26 cellular contexts compared by ENCODE assay signal in the genomic region with DNA sequence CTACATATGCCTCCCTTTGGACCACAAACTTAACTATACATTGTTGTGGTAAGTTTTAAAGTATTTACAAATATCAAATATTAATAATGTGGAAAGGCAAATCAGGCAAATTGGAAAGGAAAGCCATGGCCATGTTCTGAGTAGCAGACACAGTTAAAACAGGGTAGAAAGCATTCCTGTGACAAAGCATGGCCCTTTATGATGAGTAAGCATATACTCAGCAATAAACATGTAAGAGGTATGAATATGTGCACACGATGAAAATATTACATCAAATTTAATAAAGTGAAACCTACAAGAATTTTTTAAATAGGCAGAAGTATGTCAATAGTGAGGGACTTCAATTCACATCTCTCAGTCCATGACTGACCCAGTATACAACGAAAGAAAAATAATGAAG.
A peak's percentile ranks its signal among the peaks of the same experiment; 100 is the strongest.
DNase-seq lines count a peak whose midpoint lies in the region; ATAC-seq, FAIRE-seq and TF ChIP-seq lines count a peak whose summit lies in the region.
"Had no signal": no experiment of that assay in that cellular context is flagged by ENCODE, and none has a peak within 500 bp of the region (broad histone marks: within the 10 kb centered on the region; RNA-seq: fewer than 3 reads in every experiment).

No MANE protein-coding gene starts in this region.

- WGBS in mammary epithelial cell (ENCODE audit: low coverage, missing lambda C conversion rate): 76% methylated on average over 2 of the region's 2 CpGs
- WGBS in IMR-90 (ENCODE audit: extremely low coverage in 2 of 2, insufficient read length in 1 of 2), 2 experiments: no CpG with 5 or more reads among the region's 2 CpGs
- 96% methylated on average over 2 of the region's 2 CpGs; no CpG with 5 or more reads in 1 of the 2 experiments for WGBS in H1 (ENCODE audit: extremely low coverage in 1 of 2, insufficient coverage in 1 of 2, insufficient read length in 1 of 2, insufficient replicate concordance in 2 of 2, low coverage in 1 of 2, low lambda C conversion rate in 2 of 2, missing lambda C conversion rate in 1 of 2), 2 experiments

- TF ChIP-seq RAD21 in IMR-90 (IDR thresholded peaks at IDR 0.05; ENCODE audit: low read length) (no peak), H1 (IDR thresholded peaks at IDR 0.05 in 1 of 2, conservative IDR thresholded peaks at IDR 0.05 in 1 of 2; ENCODE audit: low read depth in 2 of 2, low read length in 2 of 2) (no peak)

- no peak overlapping the region for H3K4me3 ChIP-seq in mammary epithelial cell (replicated peaks in 1 of 3; ENCODE audit: insufficient read depth in 1 of 3, low read depth in 2 of 3, low read length in 3 of 3)
- H3K4me3 ChIP-seq in IMR-90 (ENCODE audit: insufficient read depth, low read depth, low read length): no peak overlapping the region
- H3K4me3 ChIP-seq in H1 (ENCODE audit: extremely low read depth in 1 of 4, insufficient read depth in 2 of 4, low read depth in 3 of 4, low read length in 4 of 4): no peak overlapping the region
- no peak overlapping the region for H3K4me3 ChIP-seq in uterus
- H3K4me3 ChIP-seq: BLaER1 treated with 17β-estradiol and CSF1 and Interleukin-3, amounts not matched to agents 10 nM and 100 nM; GM12878; GM23338; HAP-1 had no signal

- no peak for TF ChIP-seq EP300 in H1 (IDR thresholded peaks at IDR 0.05; ENCODE audit: borderline replicate concordance in 1 of 2, low read depth in 2 of 2, low read length in 2 of 2)

- H3K23ac ChIP-seq in IMR-90 (ENCODE audit: low read depth, low read length) (no peak overlapping the region), H1 (ENCODE audit: insufficient read length) (no peak overlapping the region)

- H3K36me3 Mint-ChIP-seq in MCF 10A (ENCODE audit: insufficient read depth, unreplicated experiment): no peaks in the 10 kb centered on the region
- H3K36me3 Mint-ChIP-seq in activated CD8-positive, alpha-beta memory T cell treated with anti-CD3 and anti-CD28 coated beads, Interleukin-2, amount 10 ng/mL, durations not matched to agents 7 days and 5 days: no peaks in the 10 kb centered on the region
- H3K36me3 Mint-ChIP-seq: CD14-positive monocyte; CD8-positive, alpha-beta memory T cell had no signal

- H4K5ac ChIP-seq in IMR-90 (ENCODE audit: low read depth, low read length) (no peak overlapping the region), H1 (ENCODE audit: insufficient read length, low read depth, low read length) (no peak overlapping the region)

- H4K8ac ChIP-seq in IMR-90 (ENCODE audit: low read depth in 2 of 2, low read length in 2 of 2): no peak overlapping the region
- H4K8ac ChIP-seq in H1 (ENCODE audit: extremely low read depth, insufficient read depth, low read length): no peak overlapping the region

- H3K9me3 ChIP-seq in mammary epithelial cell (replicated peaks; ENCODE audit: insufficient read depth, low read length): no peaks in the 10 kb centered on the region
- H3K9me3 ChIP-seq in IMR-90 (ENCODE audit: control insufficient read depth, insufficient read depth, low read length): 0 out of 2 replicates have a peak, but pooled peaks cover 7% of the 10 kb centered on the region
- no peaks in the 10 kb centered on the region for H3K9me3 ChIP-seq in H1 (ENCODE audit: insufficient read depth in 2 of 2, low read depth in 1 of 2, low read length in 1 of 2)
- no peaks in the 10 kb centered on the region for H3K9me3 ChIP-seq in uterus
- H3K9me3 ChIP-seq: BE2C; BLaER1 treated with 17β-estradiol and CSF1 and Interleukin-3, amounts not matched to agents 10 nM and 100 nM had no signal

- H4K91ac ChIP-seq in IMR-90 (ENCODE audit: insufficient read depth, low read depth, low read length) (no peak overlapping the region), H1 (replicated peaks; ENCODE audit: insufficient read length, low read length) (no peak overlapping the region)

- no peak overlapping the region for H2BK12ac ChIP-seq in H1 (ENCODE audit: low read depth, low read length)

- H2BK20ac ChIP-seq in IMR-90 (ENCODE audit: low read depth, low read length) (no peak overlapping the region), H1 (ENCODE audit: low read length) (no peak overlapping the region)

- no peak overlapping the region for H3K4me3 Mint-ChIP-seq in MCF 10A (ENCODE audit: unreplicated experiment)
- H3K4me3 Mint-ChIP-seq in activated CD8-positive, alpha-beta memory T cell treated with anti-CD3 and anti-CD28 coated beads, Interleukin-2, amount 10 ng/mL, durations not matched to agents 7 days and 5 days: no peak overlapping the region
- H3K4me3 Mint-ChIP-seq: CD14-positive monocyte; CD4-positive, alpha-beta T cell; CD8-positive, alpha-beta memory T cell; GM23338 had no signal

- no peaks in the 10 kb centered on the region for H3K4me1 Mint-ChIP-seq in MCF 10A (ENCODE audit: insufficient read depth, unreplicated experiment)
- H3K4me1 Mint-ChIP-seq in activated CD8-positive, alpha-beta memory T cell treated with anti-CD3 and anti-CD28 coated beads, Interleukin-2, amount 10 ng/mL, durations not matched to agents 7 days and 5 days: no peaks in the 10 kb centered on the region
- H3K4me1 Mint-ChIP-seq: CD14-positive monocyte; CD8-positive, alpha-beta memory T cell; GM23338 had no signal

- H3K4me1 ChIP-seq in mammary epithelial cell (ENCODE audit: insufficient read depth, low read length) (no peaks in the 10 kb centered on the region), IMR-90 (ENCODE audit: control insufficient read depth, insufficient read depth, low read length) (no peaks in the 10 kb centered on the region), H1 (replicated peaks in 1 of 4; ENCODE audit: control insufficient read depth in 3 of 4, insufficient read depth in 4 of 4, low read length in 3 of 4) (no peaks in the 10 kb centered on the region), uterus (no peaks in the 10 kb centered on the region)
- H3K4me1 ChIP-seq: BE2C; BLaER1 treated with 17β-estradiol and CSF1 and Interleukin-3, amounts not matched to agents 10 nM and 100 nM; HAP-1 had no signal

- H3K36me3 ChIP-seq in mammary epithelial cell (ENCODE audit: insufficient read depth, low read length): no peaks in the 10 kb centered on the region
- no peaks in the 10 kb centered on the region for H3K36me3 ChIP-seq in IMR-90 (ENCODE audit: control insufficient read depth, insufficient read depth, low read length)
- no peaks in the 10 kb centered on the region for H3K36me3 ChIP-seq in H1 (ENCODE audit: control insufficient read depth in 2 of 4, insufficient read depth in 4 of 4, low read length in 3 of 4)
- no peaks in the 10 kb centered on the region for H3K36me3 ChIP-seq in uterus
- H3K36me3 ChIP-seq: BE2C; BLaER1 treated with 17β-estradiol and CSF1 and Interleukin-3, amounts not matched to agents 10 nM and 100 nM; HAP-1 had no signal

- H3K23me2 ChIP-seq in H1 (ENCODE audit: low read depth, low read length): no peaks in the 10 kb centered on the region

- no peak for ATAC-seq in IMR-90 (ENCODE audit: low read depth)
- no peak for ATAC-seq in activated CD8-positive, alpha-beta memory T cell treated with anti-CD3 and anti-CD28 coated beads, Interleukin-2, amount 10 ng/mL, durations not matched to agents 7 days and 5 days
- ATAC-seq: GM12878, GM23338 had no signal

- peaks cover 13% of the 10 kb centered on the region for H3K9me3 Mint-ChIP-seq in MCF 10A (ENCODE audit: unreplicated experiment)
- peaks cover 6% of the 10 kb centered on the region for H3K9me3 Mint-ChIP-seq in activated CD8-positive, alpha-beta memory T cell treated with anti-CD3 and anti-CD28 coated beads, Interleukin-2, amount 10 ng/mL, durations not matched to agents 7 days and 5 days (ENCODE audit: low read depth)
- H3K9me3 Mint-ChIP-seq: CD4-positive, alpha-beta T cell had no signal

- H2BK15ac ChIP-seq in IMR-90 (ENCODE audit: low read depth, low read length) (no peak overlapping the region), H1 (ENCODE audit: low read length) (no peak overlapping the region)

- H3K14ac ChIP-seq in IMR-90 (replicated peaks; ENCODE audit: low read depth, low read length) (no peak overlapping the region), H1 (ENCODE audit: insufficient read length) (no peak overlapping the region)

- no peak overlapping the region for H3K27ac Mint-ChIP-seq in MCF 10A (ENCODE audit: low read depth, unreplicated experiment)
- no peak overlapping the region for H3K27ac Mint-ChIP-seq in activated CD8-positive, alpha-beta memory T cell treated with anti-CD3 and anti-CD28 coated beads, Interleukin-2, amount 10 ng/mL, durations not matched to agents 7 days and 5 days
- H3K27ac Mint-ChIP-seq: CD14-positive monocyte; CD4-positive, alpha-beta T cell; CD8-positive, alpha-beta memory T cell; GM23338 had no signal

- no peaks in the 10 kb centered on the region for H3K27me3 Mint-ChIP-seq in MCF 10A (ENCODE audit: insufficient read depth, unreplicated experiment)
- no peaks in the 10 kb centered on the region for H3K27me3 Mint-ChIP-seq in activated CD8-positive, alpha-beta memory T cell treated with anti-CD3 and anti-CD28 coated beads, Interleukin-2, amount 10 ng/mL, durations not matched to agents 7 days and 5 days
- H3K27me3 Mint-ChIP-seq: CD4-positive, alpha-beta T cell; CD8-positive, alpha-beta memory T cell had no signal

- CTCF ChIA-PET in mammary epithelial cell (lab: Charles Lee; ENCODE audit: low non-redundant PET) (no interaction called here), MCF 10A (lab: Yijun Ruan, JAX) (no interaction called here), IMR-90 (lab: Yijun Ruan, JAX) (no interaction called here), H1 (lab: Charles Lee; ENCODE audit: partially characterized antibody) (interaction anchor here (1.2 kb wide), 1 partner anchor 9 kb away, joined by 6 read pairs; no protein-coding TSS in a partner anchor)
- CTCF ChIA-PET in activated CD8-positive, alpha-beta memory T cell treated with anti-CD3 and anti-CD28 coated beads, Interleukin-2, amount 10 ng/mL, durations not matched to agents 7 days and 5 days (lab: Charles Lee): no interaction called here

- no peak overlapping the region for H2AK5ac ChIP-seq in IMR-90 (ENCODE audit: low read depth, low read length)
- H2AK5ac ChIP-seq in H1 (ENCODE audit: low read depth, low read length): no peak overlapping the region

- H2BK5ac ChIP-seq in IMR-90 (ENCODE audit: low read depth, low read length, poor library complexity, severe bottlenecking) (no peak overlapping the region), H1 (ENCODE audit: low read depth, low read length) (no peak overlapping the region)

- no peaks in the 10 kb centered on the region for H4K20me1 ChIP-seq in mammary epithelial cell (ENCODE audit: insufficient read depth, low read length)
- no peaks in the 10 kb centered on the region for H4K20me1 ChIP-seq in IMR-90 (ENCODE audit: insufficient read depth, low read length)
- H4K20me1 ChIP-seq in H1 (replicated peaks in 1 of 2; ENCODE audit: control insufficient read depth in 1 of 2, insufficient read depth in 2 of 2, low read length in 2 of 2): no peaks in the 10 kb centered on the region
- H4K20me1 ChIP-seq: BLaER1 treated with 17β-estradiol and CSF1 and Interleukin-3, amounts not matched to agents 10 nM and 100 nM had no signal

- H3K27ac ChIP-seq in mammary epithelial cell (ENCODE audit: insufficient read depth, low read depth, low read length) (no peak overlapping the region), IMR-90 (ENCODE audit: insufficient read depth, low read length) (no peak overlapping the region), H1 (ENCODE audit: low read depth, low read length) (no peak overlapping the region), uterus (no peak overlapping the region)
- H3K27ac ChIP-seq: 22Rv1; BLaER1 treated with 17β-estradiol and CSF1 and Interleukin-3, amounts not matched to agents 10 nM and 100 nM had no signal

- no peak overlapping the region for H3K4ac ChIP-seq in IMR-90 (ENCODE audit: low read depth, low read length)
- no peak overlapping the region for H3K4ac ChIP-seq in H1 (replicated peaks; ENCODE audit: insufficient read length, low read depth, low read length)

- in situ Hi-C loops in mammary epithelial cell (cut with MboI; ENCODE audit: low sequenced_read_pairs in 2 of 2) (loop anchor here (25.0 kb wide), 1 partner anchor 380 kb away; the partner anchor contains the start of gene DSCAM (in 2 of the 2)), IMR-90 (cut with MboI; ENCODE audit: low sequenced_read_pairs) (no loop called here)

- TF ChIP-seq CTCF in mammary epithelial cell (conservative IDR thresholded peaks at IDR 0.05 in 1 of 2, IDR thresholded peaks at IDR 0.05 in 1 of 2; ENCODE audit: extremely low read depth in 1 of 2, insufficient read depth in 1 of 2, low read depth in 1 of 2, low read length in 2 of 2) (no peak), MCF 10A (IDR thresholded peaks at IDR 0.05; ENCODE audit: unreplicated experiment) (no peak), IMR-90 (conservative IDR thresholded peaks at IDR 0.05; ENCODE audit: low read depth, low read length) (no peak), H1 (IDR thresholded peaks at IDR 0.05; ENCODE audit: control extremely low read depth in 1 of 3, insufficient read depth in 1 of 3, low read depth in 1 of 3, low read length in 3 of 3) (no peak), uterus (IDR thresholded peaks at IDR 0.05) (no peak)

- H3K27me3 ChIP-seq in mammary epithelial cell (ENCODE audit: insufficient read depth, low read length) (no peaks in the 10 kb centered on the region), IMR-90 (ENCODE audit: control insufficient read depth, insufficient read depth, low read length) (no peaks in the 10 kb centered on the region), H1 (replicated peaks in 1 of 4; ENCODE audit: control insufficient read depth in 3 of 4, extremely low read depth in 1 of 4, insufficient read depth in 3 of 4, low read length in 3 of 4) (no peaks in the 10 kb centered on the region), uterus (no peaks in the 10 kb centered on the region)
- H3K27me3 ChIP-seq: BE2C; BLaER1 treated with 17β-estradiol and CSF1 and Interleukin-3, amounts not matched to agents 10 nM and 100 nM had no signal

- DNase-seq in mammary epithelial cell (peak; percentile 12), MCF 10A (ENCODE audit: unreplicated experiment) (no peak), IMR-90 (no peak), H1 (ENCODE audit: low read depth in 1 of 2, low spot score in 2 of 2) (no peak), uterus (no peak), RKO (ENCODE audit: low spot score) (no peak)
- no peak for DNase-seq in activated CD8-positive, alpha-beta memory T cell treated with anti-CD3 and anti-CD28 coated beads, Interleukin-2, amount 10 ng/mL, durations not matched to agents 7 days and 5 days
- DNase-seq: ACHN; AML-193; BE2C; CD4-positive, alpha-beta T cell; CD8-positive, alpha-beta memory T cell; DMS 273 treated with DMSO at 0.1 percent for 48 hours; DMS79; EL; GDM1 had no signal

- no peak for TF ChIP-seq POLR2A in IMR-90 (IDR thresholded peaks at IDR 0.05; ENCODE audit: low read depth, low read length)
- TF ChIP-seq POLR2A in H1 (IDR thresholded peaks at IDR 0.05; ENCODE audit: control extremely low read depth in 1 of 2, low read depth in 2 of 2, low read length in 2 of 2): no peak
- no peak for TF ChIP-seq POLR2A in uterus (IDR thresholded peaks at IDR 0.05)

- dilution Hi-C loops in mammary epithelial cell (cut with HindIII; ENCODE audit: low sequenced_read_pairs): no loop called here
- dilution Hi-C loops in IMR-90 (cut with HindIII; ENCODE audit: low sequenced_read_pairs, unreplicated experiment): no loop called here

- H3K79me1 ChIP-seq in IMR-90 (ENCODE audit: low read depth in 1 of 2, low read length in 2 of 2) (no peaks in the 10 kb centered on the region), H1 (ENCODE audit: low read depth, low read length) (no peaks in the 10 kb centered on the region)

- H3K79me2 ChIP-seq in mammary epithelial cell (ENCODE audit: insufficient read depth, low read length) (no peaks in the 10 kb centered on the region), H1 (ENCODE audit: control insufficient read depth in 1 of 2, insufficient read depth in 2 of 2, low read length in 2 of 2) (no peaks in the 10 kb centered on the region)

- no peak overlapping the region for H3K4me2 ChIP-seq in mammary epithelial cell (ENCODE audit: insufficient read depth, low read depth, low read length)
- H3K4me2 ChIP-seq in IMR-90 (ENCODE audit: low read depth, low read length): no peak overlapping the region
- no peak overlapping the region for H3K4me2 ChIP-seq in H1 (ENCODE audit: insufficient read depth in 1 of 2, low read depth in 2 of 2, low read length in 2 of 2)
- H3K4me2 ChIP-seq: BLaER1 treated with 17β-estradiol and CSF1 and Interleukin-3, amounts not matched to agents 10 nM and 100 nM; GM23338 had no signal

- H3K56ac ChIP-seq in IMR-90 (ENCODE audit: extremely low read depth, insufficient read depth, low read length): no peak overlapping the region
- H3K56ac ChIP-seq in H1 (replicated peaks; ENCODE audit: insufficient read length, low read depth, low read length): no peak overlapping the region

- POLR2A ChIA-PET in MCF 10A (lab: Yijun Ruan, JAX): no interaction called here
- POLR2A ChIA-PET in IMR-90 (lab: Charles Lee; ENCODE audit: unreplicated experiment): no interaction called here
- POLR2A ChIA-PET in H1 (lab: Charles Lee; ENCODE audit: partially characterized antibody): no interaction called here

- H2AK9ac ChIP-seq in IMR-90 (replicated peaks; ENCODE audit: low read depth, low read length, poor library complexity): no peak overlapping the region

- H3K18ac ChIP-seq in IMR-90 (ENCODE audit: low read depth, low read length) (no peak overlapping the region), H1 (ENCODE audit: extremely low read depth, low read length) (no peak overlapping the region)

- H2AFZ ChIP-seq in mammary epithelial cell (ENCODE audit: low read depth, low read length) (no peak overlapping the region), IMR-90 (replicated peaks; ENCODE audit: low read length, poor library complexity) (no peak overlapping the region), H1 (ENCODE audit: low read length) (no peak overlapping the region)
- H2AFZ ChIP-seq: GM23338 had no signal

- intact Hi-C loops in mammary epithelial cell (cut with micrococcal nuclease) (no loop called here), MCF 10A (cut with micrococcal nuclease) (no loop called here), IMR-90 (cut with micrococcal nuclease) (no loop called here), uterus (cut with DNase I; ENCODE audit: low total_unique reads) (no loop called here)

- H2BK120ac ChIP-seq in IMR-90 (ENCODE audit: low read depth, low read length): no peak overlapping the region
- H2BK120ac ChIP-seq in H1 (replicated peaks; ENCODE audit: low read depth, low read length): no peak overlapping the region

- H3K9me1 ChIP-seq in IMR-90 (ENCODE audit: insufficient read depth, low read length): no peaks in the 10 kb centered on the region

- no TSS peak for BruUV-seq in mammary epithelial cell (replicated peaks; lab: Mats Ljungman, UMichigan)
- no TSS peak for BruUV-seq in MCF 10A (replicated peaks; lab: Mats Ljungman, UMichigan)
- no TSS peak for BruUV-seq in IMR-90 (replicated peaks; lab: Mats Ljungman, UMichigan)

- H3K9ac ChIP-seq in mammary epithelial cell (ENCODE audit: insufficient read depth, low read length) (no peak overlapping the region), IMR-90 (ENCODE audit: low read depth, low read length) (no peak overlapping the region), H1 (replicated peaks in 1 of 4; ENCODE audit: extremely low read depth in 1 of 4, low read depth in 3 of 4, low read length in 3 of 4) (no peak overlapping the region)
- H3K9ac ChIP-seq: BLaER1 treated with 17β-estradiol and CSF1 and Interleukin-3, amounts not matched to agents 10 nM and 100 nM had no signal

- FAIRE-seq in H1 (lab: Jason Lieb, UNC): no peak
- FAIRE-seq: A204.1, D721Med, GM12878, GM19239, H54 had no signal
